In the genomic region with DNA sequence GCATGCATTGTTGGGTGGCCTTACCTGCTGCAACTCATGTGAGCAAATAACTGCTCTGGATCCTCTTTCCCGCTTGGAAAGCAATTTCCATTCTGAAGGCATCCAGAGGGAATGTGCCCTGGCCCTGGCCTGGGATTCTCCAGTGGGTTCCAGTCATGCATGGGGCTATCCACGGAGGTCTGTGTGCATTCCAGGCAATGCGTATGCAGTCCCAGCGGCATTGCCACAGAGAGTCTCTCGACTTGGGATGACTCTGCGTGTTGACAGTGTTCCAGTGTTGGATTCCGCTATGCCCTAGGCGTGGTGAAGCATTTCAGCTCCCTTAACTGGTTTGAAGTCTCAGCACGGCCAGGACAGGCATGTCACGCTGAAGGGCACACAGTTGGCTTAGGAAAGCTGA, we compare ENCODE assay signal across 21 cellular contexts.
DNase-seq lines count a peak whose midpoint lies in the region; ATAC-seq and TF ChIP-seq lines count a peak whose summit lies in the region.
"Had no signal": no experiment of that assay in that cellular context is flagged by ENCODE, and none has a peak within 500 bp of the region (broad histone marks: within the 10 kb centered on the region; RNA-seq: fewer than 3 reads in every experiment).

No MANE protein-coding gene starts in this region.

- no peak overlapping the region for H3K4ac ChIP-seq in trophoblast cell (ENCODE audit: low read depth, low read length)

- no peak overlapping the region for H3K9ac ChIP-seq in adipocyte (ENCODE audit: low read length)
- H3K9ac ChIP-seq in trophoblast cell (ENCODE audit: low read length), result no peak overlapping the region

- no peak overlapping the region for H4K8ac ChIP-seq in trophoblast cell (ENCODE audit: low read depth, low read length)

- TF ChIP-seq POLR2A in upper lobe of left lung (IDR thresholded peaks at IDR 0.05) (no peak), uterus (IDR thresholded peaks at IDR 0.05) (no peak)

- H2AK5ac ChIP-seq in trophoblast cell (ENCODE audit: low read length), result no peak overlapping the region

- peaks cover 10% of the 10 kb centered on the region for H3K4me1 Mint-ChIP-seq in endothelial cell (ENCODE audit: unreplicated experiment)
- H3K4me1 Mint-ChIP-seq: H9 had no signal

- H3K4me2 ChIP-seq in trophoblast cell (ENCODE audit: low read length), result no peak overlapping the region

- H4K12ac ChIP-seq in trophoblast cell (ENCODE audit: low read depth, low read length), result no peak overlapping the region

- peaks cover 100% of the 10 kb centered on the region for H3K36me3 ChIP-seq in adipocyte (ENCODE audit: control insufficient read depth, insufficient read depth, low read length, severe bottlenecking)
- peaks cover 95 to 99% of the 10 kb centered on the region in 2 experiments for H3K36me3 ChIP-seq in trophoblast cell (ENCODE audit: control insufficient read depth in 1 of 2, insufficient read depth in 2 of 2, low read length in 2 of 2)
- H3K36me3 ChIP-seq in upper lobe of left lung, result peaks cover 31 to 100% (median 97%) of the 10 kb centered on the region in 4 donors
- no peaks in the 10 kb centered on the region for H3K36me3 ChIP-seq in uterus

- no peak overlapping the region for H2AFZ ChIP-seq in trophoblast cell (ENCODE audit: insufficient read depth, low read length, poor library complexity)

- TF ChIP-seq CTCF in endothelial cell (IDR thresholded peaks at IDR 0.05; ENCODE audit: unreplicated experiment), result no peak
- TF ChIP-seq CTCF in upper lobe of left lung (IDR thresholded peaks at IDR 0.05), result no peak
- no peak for TF ChIP-seq CTCF in uterus (IDR thresholded peaks at IDR 0.05)

- peaks cover 92% of the 10 kb centered on the region for H3K9me3 Mint-ChIP-seq in endothelial cell (ENCODE audit: unreplicated experiment)

- intact Hi-C loops in uterus (cut with DNase I; ENCODE audit: low total_unique reads), result no loop called here

- H3K18ac ChIP-seq in trophoblast cell (ENCODE audit: low read length), result no peak overlapping the region

- H3K79me2 ChIP-seq in trophoblast cell (ENCODE audit: control insufficient read depth, insufficient read depth, low read length, poor library complexity), result no peaks in the 10 kb centered on the region

- H3K27me3 ChIP-seq in adipocyte (replicated peaks; ENCODE audit: control insufficient read depth, insufficient read depth, low read length) (no peaks in the 10 kb centered on the region), trophoblast cell (ENCODE audit: insufficient read depth, low read length) (no peaks in the 10 kb centered on the region), upper lobe of left lung (no peaks in the 10 kb centered on the region), uterus (no peaks in the 10 kb centered on the region)
- H3K27me3 ChIP-seq: SJCRH30 had no signal

- H3K4me3 Mint-ChIP-seq in endothelial cell (ENCODE audit: unreplicated experiment), result peak overlapping the region; percentile 87
- H3K4me3 Mint-ChIP-seq: H9, HFFc6 had no signal

- ATAC-seq in GM19328 (IDR thresholded peaks at IDR 0.05; ENCODE audit: unreplicated experiment) (no peak), upper lobe of left lung (ENCODE audit: low FRiP score in 2 of 2) (no peak)

- H3K79me1 ChIP-seq in trophoblast cell (ENCODE audit: low read length), result no peaks in the 10 kb centered on the region

- H3K9me3 ChIP-seq in adipocyte (ENCODE audit: control insufficient read depth, low read length), result peaks cover 100% of the 10 kb centered on the region
- H3K9me3 ChIP-seq in trophoblast cell (ENCODE audit: insufficient read depth, low read depth, low read length), result peaks cover 94% of the 10 kb centered on the region
- H3K9me3 ChIP-seq in upper lobe of left lung, result peaks cover 100% of the 10 kb centered on the region in 4 donors
- H3K9me3 ChIP-seq in uterus, result peaks cover 0 to 100% of the 10 kb centered on the region in 2 donors

- TF ChIP-seq EP300 in upper lobe of left lung (IDR thresholded peaks at IDR 0.05), result no peak

- H3K23ac ChIP-seq in trophoblast cell (ENCODE audit: low read length), result no peak overlapping the region

- H4K91ac ChIP-seq in trophoblast cell (ENCODE audit: low read depth, low read length), result no peak overlapping the region

- no peak overlapping the region for H2BK120ac ChIP-seq in trophoblast cell (ENCODE audit: insufficient read depth, low read length, poor library complexity)

- H3K27ac ChIP-seq in trophoblast cell (ENCODE audit: low read depth, low read length) (no peak overlapping the region), temporal lobe (ENCODE audit: low read depth, low read length) (peak overlapping the region; percentile 23), upper lobe of left lung (no peak overlapping the region), uterus (no peak overlapping the region)
- H3K27ac ChIP-seq: C4-2B, SJCRH30 had no signal

- H3K27ac Mint-ChIP-seq in endothelial cell (ENCODE audit: unreplicated experiment), result no peak overlapping the region
- H3K27ac Mint-ChIP-seq: HFFc6 had no signal

- no peaks in the 10 kb centered on the region for H3K4me1 ChIP-seq in adipocyte (ENCODE audit: control insufficient read depth, insufficient read depth, low read length)
- no peaks in the 10 kb centered on the region for H3K4me1 ChIP-seq in trophoblast cell (ENCODE audit: control insufficient read depth in 1 of 2, insufficient read depth in 2 of 2, low read length in 2 of 2)
- H3K4me1 ChIP-seq in upper lobe of left lung, result no peaks in the 10 kb centered on the region
- H3K4me1 ChIP-seq in uterus, result no peaks in the 10 kb centered on the region
- H3K4me1 ChIP-seq: SJCRH30 had no signal

- H3K4me3 ChIP-seq in adipocyte (ENCODE audit: low read length) (peak overlapping the region; percentile 70), trophoblast cell (ENCODE audit: low read depth, low read length) (peak overlapping the region; percentile 32), upper lobe of left lung (no peak overlapping the region), uterus (no peak overlapping the region)
- H3K4me3 ChIP-seq: SJCRH30 had no signal

- H2BK5ac ChIP-seq in trophoblast cell (ENCODE audit: low read depth, low read length, poor library complexity), result no peak overlapping the region

- H3K27me3 Mint-ChIP-seq in endothelial cell (ENCODE audit: unreplicated experiment), result peaks cover 76% of the 10 kb centered on the region

- H2BK12ac ChIP-seq in trophoblast cell (ENCODE audit: low read length), result no peak overlapping the region

- no CpG with 5 or more reads among the region's 10 CpGs for WGBS in trophoblast cell (ENCODE audit: extremely low coverage, insufficient coverage, insufficient read length)
- WGBS in upper lobe of left lung, 2 donors, result 85% methylated on average over 4 to 10 of the region's 10 CpGs

- no peak for DNase-seq in adipocyte (ENCODE audit: low read depth)
- no peak for DNase-seq in endothelial cell (ENCODE audit: low spot score)
- DNase-seq in trophoblast cell, result no peak
- no peak for DNase-seq in upper lobe of left lung
- no peak for DNase-seq in uterus
- DNase-seq in glomerular visceral epithelial cell (ENCODE audit: extremely low spot score), result no peak
- DNase-seq: ACHN, EL, GF-D8, H9, HFFc6, KG1, NCI-H1092, NCI-H146, NCI-H2029, NCI-H2227 treated with DMSO at 0.1 percent for 48 hours, NCI-H510A, SJCRH30 had no signal

- peaks cover 100% of the 10 kb centered on the region for H3K36me3 Mint-ChIP-seq in endothelial cell (ENCODE audit: low read depth, unreplicated experiment)

- no peak overlapping the region for H3K14ac ChIP-seq in trophoblast cell (ENCODE audit: low read length)

Comparison
In these comparisons a context has a peak if more than half of its experiments do, and no peak if none do; other contexts are left out.
1. H3K4me3 ChIP-seq: peak in adipocyte (single experiment) and trophoblast cell (single experiment); none in upper lobe of left lung (0 of 4) and uterus (0 of 2).